Comparison of ENCODE assay signal across 8 cellular contexts in genomic region chr19:47111682-47112165, GRCh38. TPM values are rescaled to one million over a fixed set of nuclear protein-coding genes. Genes with fewer than 3 reads are reported as not detected.
A peak's percentile ranks its signal among the peaks of the same experiment; 100 is the strongest.
DNase-seq lines count a peak whose midpoint lies in the region; ATAC-seq and TF ChIP-seq lines count a peak whose summit lies in the region.

No MANE protein-coding gene starts in this region.

- H3K27me3 Mint-ChIP-seq in activated CD8-positive, alpha-beta memory T cell treated with anti-CD3 and anti-CD28 coated beads, Interleukin-2, amount 10 ng/mL, durations not matched to agents 7 days and 5 days: no peaks in the 10 kb centered on the region

- 0 to 1% (median 0%) methylated on average over 16 to 24 of the region's 24 CpGs for WGBS in adipose tissue, 3 donors
- WGBS in liver: 1% methylated on average over 24 of the region's 24 CpGs
- WGBS in thyroid gland, 2 donors: 0 to 1% methylated on average over 2 to 10 of the region's 24 CpGs

- H3K4me1 ChIP-seq in liver (ENCODE audit: control insufficient read depth in 4 of 4, insufficient read depth in 4 of 4, low read length in 3 of 4) (peaks cover 2 to 34% (median 16%) of the 10 kb centered on the region in 4 donors), thyroid gland (peaks cover 33 to 38% of the 10 kb centered on the region in 2 donors)

- H3K9me3 Mint-ChIP-seq in activated CD8-positive, alpha-beta memory T cell treated with anti-CD3 and anti-CD28 coated beads, Interleukin-2, amount 10 ng/mL, durations not matched to agents 7 days and 5 days (ENCODE audit: low read depth): no peaks in the 10 kb centered on the region

- H3K4me1 Mint-ChIP-seq in activated CD8-positive, alpha-beta memory T cell treated with anti-CD3 and anti-CD28 coated beads, Interleukin-2, amount 10 ng/mL, durations not matched to agents 7 days and 5 days: peaks cover 39% of the 10 kb centered on the region

- DNase-seq in activated CD8-positive, alpha-beta memory T cell treated with anti-CD3 and anti-CD28 coated beads, Interleukin-2, amount 10 ng/mL, durations not matched to agents 7 days and 5 days: no peak
- DNase-seq in activated CD8-positive, alpha-beta memory T cell treated with anti-CD3 and anti-CD28 coated beads, Interleukin-2, amount 50 U/mL, for 4 hours: no peak
- DNase-seq in thyroid gland (no peak), NCI-H187 (lab: John Stamatoyannopoulos, UW) (no peak)
- DNase-seq in stimulated activated CD4-positive, alpha-beta T cell treated with anti-CD3 and anti-CD28 coated beads, Interleukin-4, amount 100 ng/mL, for 24 hours: no peak

- H3K36me3 ChIP-seq in liver (ENCODE audit: control insufficient read depth in 4 of 4, insufficient read depth in 3 of 4, low read depth in 1 of 4, low read length in 3 of 4) (peaks cover 0 to 4% (median 2%) of the 10 kb centered on the region in 4 donors), thyroid gland (no peaks in the 10 kb centered on the region)

- TF ChIP-seq POLR2A in thyroid gland (IDR thresholded peaks at IDR 0.05): no peak

- TF ChIP-seq CTCF in liver (IDR thresholded peaks at IDR 0.05; ENCODE audit: low read depth, low read length, missing input control) (no peak), thyroid gland (IDR thresholded peaks at IDR 0.05) (no peak)

- peak overlapping the region; percentile 100 for H3K27ac Mint-ChIP-seq in activated CD8-positive, alpha-beta memory T cell treated with anti-CD3 and anti-CD28 coated beads, Interleukin-2, amount 10 ng/mL, durations not matched to agents 7 days and 5 days

- H3K9me3 ChIP-seq in liver (ENCODE audit: control insufficient read depth in 4 of 4, low read length in 3 of 4): no peaks in the 10 kb centered on the region
- H3K9me3 ChIP-seq in thyroid gland: no peaks in the 10 kb centered on the region

- ATAC-seq in activated CD8-positive, alpha-beta memory T cell treated with anti-CD3 and anti-CD28 coated beads, Interleukin-2, amount 10 ng/mL, durations not matched to agents 7 days and 5 days: no peak
- no peak for ATAC-seq in GM19467 (IDR thresholded peaks at IDR 0.05; ENCODE audit: unreplicated experiment)

- H3K27ac ChIP-seq in adipose tissue (ENCODE audit: low read depth, low read length) (peak overlapping the region; percentile 98), liver (ENCODE audit: low read depth in 1 of 2, low read length in 2 of 2) (peak overlapping the region; percentile 99), thyroid gland (peak overlapping the region; percentile 99 to 100 (median 100))

- peak overlapping the region; percentile 84 to 98 for H3K9ac ChIP-seq in liver (ENCODE audit: low read depth in 1 of 2, low read length in 2 of 2)

- CTCF ChIA-PET in activated CD8-positive, alpha-beta memory T cell treated with anti-CD3 and anti-CD28 coated beads, Interleukin-2, amount 10 ng/mL, durations not matched to agents 7 days and 5 days (lab: Charles Lee): interaction anchor here (0.8 to 2.6 kb wide), 7 partner anchors 12 to 32 kb away, joined by 3 to 13 read pairs (median 5); no protein-coding TSS in a partner anchor

- no peak for TF ChIP-seq RAD21 in liver (IDR thresholded peaks at IDR 0.05)

- H3K36me3 Mint-ChIP-seq in activated CD8-positive, alpha-beta memory T cell treated with anti-CD3 and anti-CD28 coated beads, Interleukin-2, amount 10 ng/mL, durations not matched to agents 7 days and 5 days: peaks cover 33% of the 10 kb centered on the region

- H3K4me3 ChIP-seq in liver (ENCODE audit: low read depth in 1 of 3, low read length in 3 of 3) (peak overlapping the region; percentile 80 to 97 (median 87)), thyroid gland (replicated peaks in 1 of 3) (peak overlapping the region; percentile 49 to 86 (median 69))

- intact Hi-C loops in thyroid gland (cut with DNase I): loop anchor here (5.0 kb wide), 1 partner anchor 249 kb away; the partner anchor contains the start of gene ARHGAP35

- H3K27me3 ChIP-seq in liver (ENCODE audit: control insufficient read depth in 4 of 4, insufficient read depth in 4 of 4, low read length in 3 of 4) (no peaks in the 10 kb centered on the region), thyroid gland (no peaks in the 10 kb centered on the region)

- H3K4me3 Mint-ChIP-seq in activated CD8-positive, alpha-beta memory T cell treated with anti-CD3 and anti-CD28 coated beads, Interleukin-2, amount 10 ng/mL, durations not matched to agents 7 days and 5 days: peak overlapping the region; percentile 95

TF ChIP-seq in liver, 16 proteins besides CTCF, POLR2A, EP300 and RAD21:
- no peak for TF ChIP-seq RXRA (IDR thresholded peaks at IDR 0.05)
- no peak for TF ChIP-seq FOXA1 (IDR thresholded peaks at IDR 0.05)
- TF ChIP-seq MAX (IDR thresholded peaks at IDR 0.05): no peak
- no peak for TF ChIP-seq YY1 (IDR thresholded peaks at IDR 0.05)
- TF ChIP-seq EGR1 (IDR thresholded peaks at IDR 0.05; ENCODE audit: low read depth in 2 of 2): no peak
- TF ChIP-seq HNF4A (conservative IDR thresholded peaks at IDR 0.05): no peak
- no peak for TF ChIP-seq ZBTB33 (IDR thresholded peaks at IDR 0.05)
- TF ChIP-seq ATF3 (IDR thresholded peaks at IDR 0.05): no peak
- TF ChIP-seq NR2F2 (IDR thresholded peaks at IDR 0.05): no peak
- no peak for TF ChIP-seq REST (IDR thresholded peaks at IDR 0.05)
- TF ChIP-seq TAF1 (conservative IDR thresholded peaks at IDR 0.05): no peak
- TF ChIP-seq FOXA2 (IDR thresholded peaks at IDR 0.05): no peak
- no peak for TF ChIP-seq JUND (IDR thresholded peaks at IDR 0.05)
- TF ChIP-seq SP1 (IDR thresholded peaks at IDR 0.05): no peak
- TF ChIP-seq GABPA (IDR thresholded peaks at IDR 0.05 in 1 of 2, conservative IDR thresholded peaks at IDR 0.05 in 1 of 2): no peak
- no peak for TF ChIP-seq HNF4G (IDR thresholded peaks at IDR 0.05)

RNA-seq across cellular contexts. Expression of gene ZC3H4, which starts 1.9 kb away (rescaled TPM):
- total RNA-seq in activated CD8-positive, alpha-beta memory T cell treated with anti-CD3 and anti-CD28 coated beads, Interleukin-2, amount 10 ng/mL, durations not matched to agents 7 days and 5 days: 100 to 1,000 TPM in 1 of 2 experiments, 10 to 100 TPM in 1; 98.9 to 114 TPM
- polyA plus RNA-seq in adipose tissue (10 to 100 TPM in 1 of 3 donors, 1 to 10 TPM in 2; 7.1 to 17.9 (median 9.5) TPM), liver (1 to 10 TPM; 2.9 to 4.8 TPM)
- total RNA-seq in liver (10 to 100 TPM in 1 of 2 donors, 1 to 10 TPM in 1; 7.7 to 11.8 TPM), thyroid gland (10 to 100 TPM; 19.1 to 36.7 (median 31.3) TPM)

RNA-seq across cellular contexts. Expression of gene SAE1, which starts 18.9 kb away (rescaled TPM):
- total RNA-seq in activated CD8-positive, alpha-beta memory T cell treated with anti-CD3 and anti-CD28 coated beads, Interleukin-2, amount 10 ng/mL, durations not matched to agents 7 days and 5 days: 100 to 1,000 TPM; 153 to 171 TPM
- 10 to 100 TPM; 25.5 to 50.0 (median 42.2) TPM for polyA plus RNA-seq in adipose tissue
- total RNA-seq in liver: 10 to 100 TPM; 22.3 to 31.8 TPM
- polyA plus RNA-seq in liver: 10 to 100 TPM; 19.0 to 31.7 TPM
- 100 to 1,000 TPM in 3 of 4 donors, 10 to 100 TPM in 1; 79.5 to 119 (median 103) TPM for total RNA-seq in thyroid gland
